Comparison of ENCODE assay signal across 8 cellular contexts in genomic region chr17:77424585-77425344, GRCh38.
DNase-seq lines count a peak whose midpoint lies in the region; FAIRE-seq and TF ChIP-seq lines count a peak whose summit lies in the region.

No MANE protein-coding gene starts in this region.

- no peaks in the 10 kb centered on the region for H3K27me3 ChIP-seq in breast epithelium
- H3K27me3 ChIP-seq in layer of hippocampus (ENCODE audit: control insufficient read depth, insufficient read depth, low read length), result no peaks in the 10 kb centered on the region
- no peaks in the 10 kb centered on the region for H3K27me3 ChIP-seq in subcutaneous abdominal adipose tissue (ENCODE audit: control insufficient read depth in 5 of 5, insufficient read depth in 4 of 5, low read length in 5 of 5)
- no peaks in the 10 kb centered on the region for H3K27me3 ChIP-seq in PC-9 (ENCODE audit: insufficient read depth, low read depth)

- peak overlapping the region; percentile 94 to 96 for H3K27ac ChIP-seq in breast epithelium
- peak overlapping the region; percentile 79 for H3K27ac ChIP-seq in layer of hippocampus (ENCODE audit: low read depth, low read length)
- H3K27ac ChIP-seq in subcutaneous abdominal adipose tissue (ENCODE audit: low read depth, low read length), result peak overlapping the region; percentile 82
- no peak overlapping the region for H3K27ac ChIP-seq in PC-9

- no peak overlapping the region for H3K27ac Mint-ChIP-seq in Calu3 (ENCODE audit: unreplicated experiment)

- H3K27me3 Mint-ChIP-seq in Calu3 (ENCODE audit: unreplicated experiment), result no peaks in the 10 kb centered on the region

- H3K36me3 Mint-ChIP-seq in Calu3 (ENCODE audit: insufficient read depth, unreplicated experiment), result peaks cover 41% of the 10 kb centered on the region

- H3K36me3 ChIP-seq in breast epithelium (no peaks in the 10 kb centered on the region), subcutaneous abdominal adipose tissue (ENCODE audit: control insufficient read depth in 5 of 5, insufficient read depth in 5 of 5, low read length in 5 of 5) (no peaks in the 10 kb centered on the region), PC-9 (ENCODE audit: low read depth) (no peaks in the 10 kb centered on the region)

- H3K4me3 Mint-ChIP-seq in Calu3 (ENCODE audit: low read depth, unreplicated experiment), result no peak overlapping the region

- H3K4me1 ChIP-seq in breast epithelium, result peaks cover 77 to 81% of the 10 kb centered on the region in 2 donors
- H3K4me1 ChIP-seq in subcutaneous abdominal adipose tissue (ENCODE audit: control insufficient read depth in 5 of 5, insufficient read depth in 5 of 5, low read length in 5 of 5), result peaks cover 45 to 98% (median 91%) of the 10 kb centered on the region in 5 donors
- peaks cover 28% of the 10 kb centered on the region for H3K4me1 ChIP-seq in PC-9 (replicated peaks; ENCODE audit: insufficient read depth)

- BruUV-seq in Calu3 (replicated peaks; lab: Mats Ljungman, UMichigan) (no TSS peak), PC-9 (replicated peaks; lab: Mats Ljungman, UMichigan) (no TSS peak)

- DNase-seq in HT-29 (ENCODE audit: low spot score), result peak; percentile 65
- peak in 1 of 2 donors; percentile 79 for DNase-seq in breast epithelium (ENCODE audit: low spot score in 2 of 2)
- no peak for DNase-seq in Calu3
- no peak for DNase-seq in D721Med (ENCODE audit: insufficient read length, low spot score)
- DNase-seq in PC-9, result no peak
- DNase-seq in HPDE6-E6E7 (ENCODE audit: extremely low spot score), result no peak

- peak overlapping the region in 1 of 3 donors; percentile 43 for H3K4me3 ChIP-seq in breast epithelium
- H3K4me3 ChIP-seq in subcutaneous abdominal adipose tissue (ENCODE audit: low read depth in 1 of 5, low read length in 5 of 5), result peak overlapping the region in 3 of 5 donors; percentile 17 to 41 (median 18)
- no peak overlapping the region for H3K4me3 ChIP-seq in PC-9

- FAIRE-seq in D721Med (lab: Jason Lieb, UNC), result no peak

- H3K9me3 ChIP-seq in breast epithelium (no peaks in the 10 kb centered on the region), subcutaneous abdominal adipose tissue (ENCODE audit: control insufficient read depth in 5 of 5, low read length in 5 of 5) (no peaks in the 10 kb centered on the region), PC-9 (ENCODE audit: insufficient read depth, low read depth) (no peaks in the 10 kb centered on the region)

- no peak overlapping the region for H3K4me2 ChIP-seq in PC-9

- H3K9me3 Mint-ChIP-seq in Calu3 (ENCODE audit: low read depth, unreplicated experiment), result no peaks in the 10 kb centered on the region

- POLR2A ChIA-PET in PC-9 (lab: Charles Lee; ENCODE audit: unreplicated experiment), result no interaction called here

- H4K20me1 ChIP-seq in PC-9 (ENCODE audit: insufficient read depth), result peaks cover 53% of the 10 kb centered on the region

- no peaks in the 10 kb centered on the region for H3K9me2 ChIP-seq in PC-9 (ENCODE audit: insufficient read depth)

- TF ChIP-seq CTCF in breast epithelium (IDR thresholded peaks at IDR 0.05) (no peak), Calu3 (IDR thresholded peaks at IDR 0.05; ENCODE audit: unreplicated experiment) (no peak), D721Med (IDR thresholded peaks at IDR 0.05; ENCODE audit: insufficient read depth, missing control alignments) (no peak), PC-9 (conservative IDR thresholded peaks at IDR 0.05) (no peak)

- no peak overlapping the region for H2AFZ ChIP-seq in PC-9

- intact Hi-C loops in breast epithelium (cut with DNase I; ENCODE audit: low total_unique reads), result loop anchor here (10.0 kb wide), 1 partner anchor 100 kb away; no protein-coding TSS in a partner anchor
- intact Hi-C loops in Calu3 (cut with micrococcal nuclease; ENCODE audit: unreplicated experiment), result no loop called here
- intact Hi-C loops in PC-9 (cut with micrococcal nuclease; ENCODE audit: unreplicated experiment), result loop anchor here (5.0 kb wide), 1 partner anchor 53 kb away; no protein-coding TSS in a partner anchor

- H3K9ac ChIP-seq in subcutaneous abdominal adipose tissue (ENCODE audit: low read length in 5 of 5), result peak overlapping the region; percentile 35 to 92 (median 53)

- no peaks in the 10 kb centered on the region; the same call in 1 of the 2 replicates for H3F3A ChIP-seq in PC-9 (ENCODE audit: insufficient read depth, low read depth)

- H3K4me1 Mint-ChIP-seq in Calu3 (ENCODE audit: low read depth, unreplicated experiment), result peaks cover 34% of the 10 kb centered on the region

- CTCF ChIA-PET in Calu3 (lab: Charles Lee), result interaction anchor here (1.5 to 2.7 kb wide), 2 partner anchors 8 to 25 kb away, joined by 3 to 8 read pairs; no protein-coding TSS in a partner anchor
- CTCF ChIA-PET in PC-9 (lab: Charles Lee), result no interaction called here

- H3K79me2 ChIP-seq in PC-9 (ENCODE audit: low read depth), result peaks cover 17% of the 10 kb centered on the region; the same call in 1 of the 2 replicates

- no peak for TF ChIP-seq POLR2A in breast epithelium (IDR thresholded peaks at IDR 0.05)
